Comparison of ENCODE assay signal across 22 cellular contexts in genomic region chr3:134776518-134776917, GRCh38.
"Had no signal": no experiment of that assay in that cellular context is flagged by ENCODE, and none has a peak within 500 bp of the region (broad histone marks: within the 10 kb centered on the region; RNA-seq: fewer than 3 reads in every experiment).

No MANE protein-coding gene starts in this region.

- H3K27me3 Mint-ChIP-seq: effector memory CD8-positive, alpha-beta T cell had no signal

- H3K27ac Mint-ChIP-seq: effector memory CD8-positive, alpha-beta T cell; mesothelial cell of epicardium; naive B cell; natural killer cell treated with Interleukin-12 subunit alpha and Interleukin-12 subunit beta and Interleukin-15 and Interleukin-18, amount 100 ng/mL, for 72 hours; progenitor cell of endocrine pancreas; stimulated activated naive B cell treated with anti-CD40 and anti-IgM and Interleukin-4, amounts not matched to agents 10 μg/mL and 1 μg/mL and 100 μg/mL, for 72 hours had no signal

- DNase-seq: cortex of kidney; effector memory CD8-positive, alpha-beta T cell; erythroblast; head of caudate nucleus; kidney; mesenchymal stem cell; mucosa of descending colon; naive B cell; right lobe of liver; small intestine; stimulated activated CD4-positive, alpha-beta T cell treated with anti-CD3 and anti-CD28 coated beads, Interleukin-15, amount 100 ng/mL, for 24 hours; stimulated activated CD4-positive, alpha-beta T cell treated with anti-CD3 and anti-CD28 coated beads, Interleukin-2, amount 100 ng/mL, for 48 hours; stimulated activated naive B cell treated with anti-CD40 and anti-IgM and Interleukin-4, amounts not matched to agents 10 μg/mL and 1 μg/mL and 100 μg/mL, for 72 hours; stomach; thyroid gland; trophoblast cell had no signal

- H3K36me3 Mint-ChIP-seq: mesothelial cell of epicardium; naive B cell; natural killer cell treated with Interleukin-12 subunit alpha and Interleukin-12 subunit beta and Interleukin-15 and Interleukin-18, amount 100 ng/mL, for 72 hours; stimulated activated naive B cell treated with anti-CD40 and anti-IgM and Interleukin-4, amounts not matched to agents 10 μg/mL and 1 μg/mL and 100 μg/mL, for 72 hours had no signal

- H3K4me1 Mint-ChIP-seq: mesothelial cell of epicardium; naive B cell; neural crest cell; stimulated activated naive B cell treated with anti-CD40 and anti-IgM and Interleukin-4, amounts not matched to agents 10 μg/mL and 1 μg/mL and 100 μg/mL, for 72 hours had no signal

- H3K4me3 Mint-ChIP-seq: effector memory CD8-positive, alpha-beta T cell; mesothelial cell of epicardium; naive B cell; natural killer cell treated with Interleukin-12 subunit alpha and Interleukin-12 subunit beta and Interleukin-15 and Interleukin-18, amount 100 ng/mL, for 72 hours; neural crest cell; stimulated activated naive B cell treated with anti-CD40 and anti-IgM and Interleukin-4, amounts not matched to agents 10 μg/mL and 1 μg/mL and 100 μg/mL, for 72 hours had no signal

- ATAC-seq: effector memory CD8-positive, alpha-beta T cell; left lobe of liver; mucosa of descending colon; natural killer cell treated with Interleukin-12 subunit alpha and Interleukin-12 subunit beta and Interleukin-15 and Interleukin-18, amount 100 ng/mL, for 72 hours; right lobe of liver; stimulated activated naive B cell treated with anti-CD40 and anti-IgM and Interleukin-4, amounts not matched to agents 10 μg/mL and 1 μg/mL and 100 μg/mL, for 72 hours had no signal

- H3K9me3 ChIP-seq: mucosa of descending colon, right lobe of liver, stomach, thyroid gland had no signal

- H3K27me3 ChIP-seq: right lobe of liver, stomach, thyroid gland had no signal

- H3K9me3 Mint-ChIP-seq: effector memory CD8-positive, alpha-beta T cell; mesothelial cell of epicardium; naive B cell; natural killer cell treated with Interleukin-12 subunit alpha and Interleukin-12 subunit beta and Interleukin-15 and Interleukin-18, amount 100 ng/mL, for 72 hours; neural crest cell; stimulated activated naive B cell treated with anti-CD40 and anti-IgM and Interleukin-4, amounts not matched to agents 10 μg/mL and 1 μg/mL and 100 μg/mL, for 72 hours had no signal

- H3K27ac ChIP-seq: parathyroid adenoma, right lobe of liver, stomach, thyroid gland had no signal

- H3K4me1 ChIP-seq: parathyroid adenoma, right lobe of liver, stomach, thyroid gland had no signal

- H3K4me3 ChIP-seq: mucosa of descending colon, right lobe of liver, stomach, thyroid gland had no signal

- H3K36me3 ChIP-seq: right lobe of liver, stomach, thyroid gland had no signal
